In genomic region chr4:128519163-128519810, GRCh38 we compare ENCODE assay signal across 18 cellular contexts.
A peak's percentile ranks its signal among the peaks of the same experiment; 100 is the strongest.
DNase-seq lines count a peak whose midpoint lies in the region; ATAC-seq, FAIRE-seq and TF ChIP-seq lines count a peak whose summit lies in the region.
"Had no signal": no experiment of that assay in that cellular context is flagged by ENCODE, and none has a peak within 500 bp of the region (broad histone marks: within the 10 kb centered on the region; RNA-seq: fewer than 3 reads in every experiment).

No MANE protein-coding gene starts in this region.

- DNase-seq in GM23248 (peak; percentile 33), astrocyte (ENCODE audit: low read depth) (peak; percentile 61), globus pallidus (ENCODE audit: low spot score) (peak; percentile 14), psoas muscle (peak; percentile 39 to 70), natural killer cell (no peak), spleen (no peak), iPS-NIHi11 (ENCODE audit: low spot score) (no peak)
- DNase-seq in activated CD4-positive, CD25-positive, alpha-beta regulatory T cell treated with anti-CD3 and anti-CD28 coated beads, Interleukin-2, amount 50 U/mL, for 72 hours: no peak
- DNase-seq: activated B cell treated with CpG ODN at 0.5 μM for 24 hours; activated naive CD8-positive, alpha-beta T cell treated with anti-CD3 and anti-CD28 coated beads, Interleukin-2, amount 10 ng/mL, durations not matched to agents 7 days and 5 days; foreskin keratinocyte; islet precursor cell; NCI-H1092; stimulated activated CD4-positive, alpha-beta T cell treated with anti-CD3 and anti-CD28 coated beads, Interleukin-1b, Interleukin-23, amount 100 ng/mL, for 48 hours; stimulated activated CD8-positive, alpha-beta memory T cell treated with anti-CD3 and anti-CD28 coated beads, Interleukin-4, amount 100 ng/mL, for 48 hours had no signal

- H3K27me3 Mint-ChIP-seq in astrocyte (ENCODE audit: low read depth, unreplicated experiment) (no peaks in the 10 kb centered on the region), natural killer cell (ENCODE audit: low read depth in 2 of 2) (peaks cover 0 to 5% of the 10 kb centered on the region in 2 donors)
- H3K27me3 Mint-ChIP-seq: activated naive CD8-positive, alpha-beta T cell treated with anti-CD3 and anti-CD28 coated beads, Interleukin-2, amount 10 ng/mL, durations not matched to agents 7 days and 5 days; progenitor cell of endocrine pancreas had no signal

- H3K4me1 Mint-ChIP-seq in astrocyte (ENCODE audit: low read depth, unreplicated experiment) (peaks cover 57% of the 10 kb centered on the region), natural killer cell (no peaks in the 10 kb centered on the region)
- H3K4me1 Mint-ChIP-seq: activated B cell treated with CpG ODN at 0.5 μM for 24 hours had no signal

- no peaks in the 10 kb centered on the region for H4K20me1 ChIP-seq in GM23248 (ENCODE audit: insufficient read depth)
- H4K20me1 ChIP-seq in astrocyte (ENCODE audit: insufficient read depth, low read length): no peaks in the 10 kb centered on the region
- H4K20me1 ChIP-seq: BLaER1 had no signal

- no peak overlapping the region for H3K4me3 Mint-ChIP-seq in astrocyte (ENCODE audit: unreplicated experiment)
- H3K4me3 Mint-ChIP-seq in natural killer cell: no peak overlapping the region
- H3K4me3 Mint-ChIP-seq: activated B cell treated with CpG ODN at 0.5 μM for 24 hours; activated naive CD8-positive, alpha-beta T cell treated with anti-CD3 and anti-CD28 coated beads, Interleukin-2, amount 10 ng/mL, durations not matched to agents 7 days and 5 days had no signal

- TF ChIP-seq POLR2A in spleen (IDR thresholded peaks at IDR 0.05): no peak

- H3K27ac ChIP-seq in GM23248 (peak overlapping the region; percentile 94), astrocyte (ENCODE audit: low read depth, low read length) (peak overlapping the region; percentile 92), psoas muscle (no peak overlapping the region), spleen (no peak overlapping the region)
- H3K27ac ChIP-seq: BLaER1, foreskin keratinocyte had no signal

- H3K4me3 ChIP-seq in GM23248 (no peak overlapping the region), astrocyte (ENCODE audit: insufficient read depth, low read depth, low read length) (no peak overlapping the region), psoas muscle (no peak overlapping the region), spleen (no peak overlapping the region)
- H3K4me3 ChIP-seq: BLaER1, tibial nerve had no signal

- H3K36me3 Mint-ChIP-seq in astrocyte (ENCODE audit: low read depth, unreplicated experiment) (peaks cover 8% of the 10 kb centered on the region), natural killer cell (no peaks in the 10 kb centered on the region)

- H3K27me3 ChIP-seq in GM23248 (replicated peaks; ENCODE audit: insufficient read depth) (no peaks in the 10 kb centered on the region), astrocyte (ENCODE audit: insufficient read depth, low read length) (no peaks in the 10 kb centered on the region), psoas muscle (ENCODE audit: insufficient read depth in 3 of 3, low read length in 2 of 3) (no peaks in the 10 kb centered on the region), spleen (replicated peaks in 1 of 7) (no peaks in the 10 kb centered on the region)
- H3K27me3 ChIP-seq: BLaER1, foreskin keratinocyte, tibial nerve had no signal

- H3K36me3 ChIP-seq in GM23248 (ENCODE audit: low read depth) (0 out of 2 replicates have a peak, but pooled peaks cover 5% of the 10 kb centered on the region), astrocyte (ENCODE audit: insufficient read depth, low read length) (no peaks in the 10 kb centered on the region), psoas muscle (ENCODE audit: insufficient read depth in 1 of 2, low read depth in 1 of 2) (no peaks in the 10 kb centered on the region), spleen (no peaks in the 10 kb centered on the region)
- H3K36me3 ChIP-seq: BLaER1, tibial nerve had no signal

- no peak for FAIRE-seq in astrocyte (lab: Jason Lieb, UNC)

- peak overlapping the region; percentile 92 for H3K27ac Mint-ChIP-seq in astrocyte (ENCODE audit: unreplicated experiment)
- no peak overlapping the region for H3K27ac Mint-ChIP-seq in natural killer cell
- H3K27ac Mint-ChIP-seq: activated B cell treated with CpG ODN at 0.5 μM for 24 hours; activated naive CD8-positive, alpha-beta T cell treated with anti-CD3 and anti-CD28 coated beads, Interleukin-2, amount 10 ng/mL, durations not matched to agents 7 days and 5 days; progenitor cell of endocrine pancreas had no signal

- H3K9me3 ChIP-seq in GM23248 (ENCODE audit: low read depth) (no peaks in the 10 kb centered on the region), astrocyte (ENCODE audit: insufficient read depth, low read depth, low read length) (no peaks in the 10 kb centered on the region), psoas muscle (no peaks in the 10 kb centered on the region), spleen (no peaks in the 10 kb centered on the region)
- H3K9me3 ChIP-seq: tibial nerve had no signal

- WGBS in GM23248 (ENCODE audit: low coverage in 1 of 2, low lambda C conversion rate in 2 of 2, missing lambda C conversion rate in 2 of 2), 2 experiments: 36 to 38% methylated on average over 7 of the region's 7 CpGs
- 9 to 11% (median 9%) methylated on average over 7 of the region's 7 CpGs for WGBS in psoas muscle, 3 donors
- 87 to 96% (median 91%) methylated on average over 7 of the region's 7 CpGs for WGBS in spleen, 5 donors

- H3K79me2 ChIP-seq in GM23248 (ENCODE audit: insufficient read depth) (no peaks in the 10 kb centered on the region), astrocyte (ENCODE audit: insufficient read depth, low read length) (no peaks in the 10 kb centered on the region)

- no peak overlapping the region for H2AFZ ChIP-seq in GM23248
- H2AFZ ChIP-seq in astrocyte (ENCODE audit: low read depth, low read length): peak overlapping the region; percentile 29

- in situ Hi-C loops in GM23248 (cut with MboI): no loop called here

- no peaks in the 10 kb centered on the region for H3K9me2 ChIP-seq in GM23248 (ENCODE audit: insufficient read depth)

- H3K9ac ChIP-seq in GM23248 (peak overlapping the region; percentile 57), astrocyte (ENCODE audit: low read length) (peak overlapping the region; percentile 67)
- H3K9ac ChIP-seq: BLaER1 had no signal

- TF ChIP-seq CTCF in astrocyte (IDR thresholded peaks at IDR 0.05; ENCODE audit: insufficient read depth, low read depth, low read length) (no peak), psoas muscle (IDR thresholded peaks at IDR 0.05) (no peak), natural killer cell (IDR thresholded peaks at IDR 0.05) (no peak), spleen (IDR thresholded peaks at IDR 0.05 in 8 of 11, conservative IDR thresholded peaks at IDR 0.05 in 3 of 11) (no peak)

- H3F3A ChIP-seq in GM23248 (ENCODE audit: insufficient read depth): peaks cover 42% of the 10 kb centered on the region

- H3K4me2 ChIP-seq in GM23248 (ENCODE audit: unreplicated experiment): no peak overlapping the region
- no peak overlapping the region for H3K4me2 ChIP-seq in astrocyte (ENCODE audit: low read length)
- H3K4me2 ChIP-seq: BLaER1 had no signal

- H3K4me1 ChIP-seq in GM23248 (ENCODE audit: insufficient read depth) (peaks cover 58% of the 10 kb centered on the region), astrocyte (ENCODE audit: insufficient read depth, low read length) (peaks cover 51% of the 10 kb centered on the region), psoas muscle (peaks cover 27% of the 10 kb centered on the region), spleen (peaks cover 0 to 23% (median 5%) of the 10 kb centered on the region in 6 donors)
- H3K4me1 ChIP-seq: BLaER1 had no signal

- intact Hi-C loops in psoas muscle (cut with DNase I) (loop anchor here in 1 of 2 donors (5.0 kb wide), 1 partner anchor 42 kb away; no protein-coding TSS in a partner anchor), natural killer cell (cut with micrococcal nuclease) (no loop called here), spleen (cut with DNase I; ENCODE audit: low total_unique reads) (no loop called here)

- H3K9me3 Mint-ChIP-seq in astrocyte (ENCODE audit: unreplicated experiment) (no peaks in the 10 kb centered on the region), natural killer cell (no peaks in the 10 kb centered on the region)
- H3K9me3 Mint-ChIP-seq: activated B cell treated with CpG ODN at 0.5 μM for 24 hours had no signal

- ATAC-seq in psoas muscle: peak; percentile 48 to 76 (median 64)
- ATAC-seq in natural killer cell: no peak
- ATAC-seq: foreskin keratinocyte had no signal

Comparison
In these comparisons a context has a peak if more than half of its experiments do, and no peak if none do; other contexts are left out.
1. DNase-seq: peak in GM23248 (single experiment), astrocyte (single experiment), globus pallidus (single experiment) and psoas muscle (2 of 2); none in natural killer cell (single experiment), spleen (single experiment), activated CD4-positive, CD25-positive, alpha-beta regulatory T cell treated with anti-CD3 and anti-CD28 coated beads, Interleukin-2, amount 50 U/mL, for 72 hours (single experiment) and iPS-NIHi11 (single experiment).
2. H3K27ac ChIP-seq: peak in GM23248 (single experiment) and astrocyte (single experiment); none in psoas muscle (single experiment) and spleen (0 of 8).
3. ATAC-seq: peak in psoas muscle (4 of 4); none in natural killer cell (0 of 3).